26 cellular contexts compared by ENCODE assay signal in the genomic region with DNA sequence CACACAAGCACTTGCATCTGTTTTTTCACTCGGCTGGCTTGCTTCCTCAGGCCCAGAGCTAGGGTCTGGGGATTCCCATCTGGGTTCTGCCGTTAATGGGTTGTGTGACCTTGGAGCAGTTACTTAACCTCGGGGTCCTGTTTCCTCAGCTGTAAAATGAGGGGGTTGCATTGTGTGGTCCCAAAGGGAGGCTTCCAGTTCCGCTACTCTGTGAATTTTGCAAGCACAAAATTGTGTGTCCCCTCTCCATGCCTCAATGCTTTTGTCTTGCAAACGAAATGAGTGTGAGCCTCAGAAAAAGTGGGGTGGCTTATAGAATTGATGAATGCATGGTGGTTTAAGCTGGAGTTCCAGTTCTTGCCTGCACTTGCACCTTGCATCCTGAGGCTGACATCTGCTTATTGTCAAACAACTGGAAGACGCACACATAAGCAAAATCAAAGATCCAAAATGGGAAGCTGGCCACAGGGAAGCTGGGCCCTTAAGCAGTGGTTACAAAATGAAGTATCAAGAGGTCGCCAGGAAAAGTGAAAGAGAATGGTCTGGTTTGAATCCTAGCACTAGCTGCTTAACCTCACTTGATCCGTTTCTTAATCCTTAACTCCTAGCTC.
"Had no signal": no experiment of that assay in that cellular context is flagged by ENCODE, and none has a peak within 500 bp of the region (broad histone marks: within the 10 kb centered on the region; RNA-seq: fewer than 3 reads in every experiment).

No MANE protein-coding gene starts in this region.

- ATAC-seq: activated CD4-positive, CD25-positive, alpha-beta regulatory T cell treated with anti-CD3 and anti-CD28 coated beads, Interleukin-2, amount 50 U/mL, for 24 hours; activated CD8-positive, alpha-beta T cell treated with anti-CD3 and anti-CD28 coated beads for 36 hours; activated naive CD4-positive, alpha-beta T cell treated with anti-CD3 and anti-CD28 coated beads, Interleukin-2, amount 50 U/mL, for 72 hours; activated naive CD8-positive, alpha-beta T cell treated with anti-CD3 and anti-CD28 coated beads, Interleukin-2, amount 50 U/mL, for 24 hours; body of pancreas; Panc1; SK-N-SH treated with all-trans-retinoic acid at 6 μM for 48 hours had no signal

- H3K36me3 Mint-ChIP-seq: activated naive CD4-positive, alpha-beta T cell treated with anti-CD3 and anti-CD28 coated beads, Interleukin-2, amount 50 U/mL, for 72 hours had no signal

- H3K9me3 Mint-ChIP-seq: activated naive CD8-positive, alpha-beta T cell treated with anti-CD3 and anti-CD28 coated beads, Interleukin-2, amount 50 U/mL, for 24 hours; T-helper 1 cell treated with Interleukin-12 subunit alpha and Interleukin-12 subunit beta and Interleukin-4 antibody, amounts not matched to agents 30 μg/mL and 1 μg/mL, for 36 hours had no signal

- H3K9me3 ChIP-seq: ascending aorta, body of pancreas, SJSA1 had no signal

- DNase-seq: activated CD4-positive, alpha-beta T cell treated with anti-CD3 and anti-CD28 coated beads for 4 hours; activated CD8-positive, alpha-beta memory T cell treated with anti-CD3 and anti-CD28 coated beads, Interleukin-2, amount 50 U/mL, for 48 hours; activated CD8-positive, alpha-beta T cell treated with anti-CD3 and anti-CD28 coated beads for 36 hours; activated naive CD8-positive, alpha-beta T cell treated with anti-CD3 and anti-CD28 coated beads, Interleukin-2, amount 50 U/mL, for 24 hours; activated T-cell treated with anti-CD3 and anti-CD28 coated beads, Interleukin-2, amount 50 U/mL, for 1 hour; amniotic stem cell; central memory CD4-positive, alpha-beta T cell; Kasumi-1; NCI-H1105 treated with DMSO at 0.1 percent for 48 hours; NCI-H1436 treated with DMSO at 0.1 percent for 48 hours; NCI-H187; NCI-H2081 treated with DMSO at 0.1 percent for 48 hours; NCI-H446; NCI-H524 treated with DMSO at 0.1 percent for 48 hours; NCI-H748 treated with DMSO at 0.1 percent for 48 hours; OCI-M1; RPMI8226; SHP77 had no signal

- H3K27ac Mint-ChIP-seq: activated CD8-positive, alpha-beta T cell treated with anti-CD3 and anti-CD28 coated beads for 36 hours; activated naive CD4-positive, alpha-beta T cell treated with anti-CD3 and anti-CD28 coated beads, Interleukin-2, amount 50 U/mL, for 72 hours; activated naive CD8-positive, alpha-beta T cell treated with anti-CD3 and anti-CD28 coated beads, Interleukin-2, amount 50 U/mL, for 24 hours; T-helper 1 cell treated with Interleukin-12 subunit alpha and Interleukin-12 subunit beta and Interleukin-4 antibody, amounts not matched to agents 30 μg/mL and 1 μg/mL, for 36 hours had no signal

- H3K27ac ChIP-seq: ascending aorta, body of pancreas, SJSA1 had no signal

- H3K27me3 ChIP-seq: ascending aorta, body of pancreas, SJSA1 had no signal

- H3K36me3 ChIP-seq: ascending aorta, SJSA1 had no signal

- H3K4me3 ChIP-seq: ascending aorta, body of pancreas, SJSA1 had no signal

- H3K4me1 ChIP-seq: ascending aorta, body of pancreas, SJSA1 had no signal

- H3K4me3 Mint-ChIP-seq: activated CD8-positive, alpha-beta T cell treated with anti-CD3 and anti-CD28 coated beads for 36 hours; activated naive CD8-positive, alpha-beta T cell treated with anti-CD3 and anti-CD28 coated beads, Interleukin-2, amount 50 U/mL, for 24 hours; T-helper 1 cell treated with Interleukin-12 subunit alpha and Interleukin-12 subunit beta and Interleukin-4 antibody, amounts not matched to agents 30 μg/mL and 1 μg/mL, for 36 hours had no signal

- H3K4me1 Mint-ChIP-seq: activated naive CD8-positive, alpha-beta T cell treated with anti-CD3 and anti-CD28 coated beads, Interleukin-2, amount 50 U/mL, for 24 hours had no signal
